ENCODE assay signal across 2 cellular contexts in the genomic region with DNA sequence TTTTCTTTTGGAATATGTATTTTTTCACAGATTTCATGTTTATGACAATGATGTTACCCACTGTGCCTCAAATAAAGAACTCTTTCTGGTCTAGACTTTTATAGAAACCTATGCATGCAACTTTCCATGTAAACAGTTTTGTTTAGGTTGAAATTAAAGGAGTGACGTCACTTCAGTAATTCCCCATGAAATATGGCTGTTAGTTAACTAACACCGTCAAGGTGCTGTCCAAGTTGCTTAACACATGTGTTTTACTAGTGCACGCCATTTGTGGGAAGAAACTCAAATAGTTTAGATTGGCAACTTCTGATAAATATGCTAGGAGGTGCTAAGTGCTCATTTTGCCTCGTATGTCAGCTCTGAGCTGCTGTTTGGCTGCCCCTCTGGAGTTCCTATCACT.
TF ChIP-seq lines count a peak whose summit lies in the region.

No MANE protein-coding gene starts in this region.

TF ChIP-seq in HCT116, 20 proteins besides CTCF, POLR2A, EP300 and RAD21:
- no peak for TF ChIP-seq ZFX (IDR thresholded peaks at IDR 0.05)
- TF ChIP-seq JUND (IDR thresholded peaks at IDR 0.05) = no peak
- TF ChIP-seq ELF1 (IDR thresholded peaks at IDR 0.05; ENCODE audit: borderline replicate concordance, low read depth) = no peak
- TF ChIP-seq YY1 (IDR thresholded peaks at IDR 0.05; ENCODE audit: extremely low read depth, insufficient replicate concordance, low read depth, low read length) = no peak
- no peak for TF ChIP-seq EZH2phosphoT487 (IDR thresholded peaks at IDR 0.05; ENCODE audit: borderline replicate concordance)
- TF ChIP-seq SP1 (IDR thresholded peaks at IDR 0.05; ENCODE audit: low read depth) = no peak
- no peak for TF ChIP-seq FOSL1 (IDR thresholded peaks at IDR 0.05; ENCODE audit: low read depth)
- TF ChIP-seq, protein P1, sequence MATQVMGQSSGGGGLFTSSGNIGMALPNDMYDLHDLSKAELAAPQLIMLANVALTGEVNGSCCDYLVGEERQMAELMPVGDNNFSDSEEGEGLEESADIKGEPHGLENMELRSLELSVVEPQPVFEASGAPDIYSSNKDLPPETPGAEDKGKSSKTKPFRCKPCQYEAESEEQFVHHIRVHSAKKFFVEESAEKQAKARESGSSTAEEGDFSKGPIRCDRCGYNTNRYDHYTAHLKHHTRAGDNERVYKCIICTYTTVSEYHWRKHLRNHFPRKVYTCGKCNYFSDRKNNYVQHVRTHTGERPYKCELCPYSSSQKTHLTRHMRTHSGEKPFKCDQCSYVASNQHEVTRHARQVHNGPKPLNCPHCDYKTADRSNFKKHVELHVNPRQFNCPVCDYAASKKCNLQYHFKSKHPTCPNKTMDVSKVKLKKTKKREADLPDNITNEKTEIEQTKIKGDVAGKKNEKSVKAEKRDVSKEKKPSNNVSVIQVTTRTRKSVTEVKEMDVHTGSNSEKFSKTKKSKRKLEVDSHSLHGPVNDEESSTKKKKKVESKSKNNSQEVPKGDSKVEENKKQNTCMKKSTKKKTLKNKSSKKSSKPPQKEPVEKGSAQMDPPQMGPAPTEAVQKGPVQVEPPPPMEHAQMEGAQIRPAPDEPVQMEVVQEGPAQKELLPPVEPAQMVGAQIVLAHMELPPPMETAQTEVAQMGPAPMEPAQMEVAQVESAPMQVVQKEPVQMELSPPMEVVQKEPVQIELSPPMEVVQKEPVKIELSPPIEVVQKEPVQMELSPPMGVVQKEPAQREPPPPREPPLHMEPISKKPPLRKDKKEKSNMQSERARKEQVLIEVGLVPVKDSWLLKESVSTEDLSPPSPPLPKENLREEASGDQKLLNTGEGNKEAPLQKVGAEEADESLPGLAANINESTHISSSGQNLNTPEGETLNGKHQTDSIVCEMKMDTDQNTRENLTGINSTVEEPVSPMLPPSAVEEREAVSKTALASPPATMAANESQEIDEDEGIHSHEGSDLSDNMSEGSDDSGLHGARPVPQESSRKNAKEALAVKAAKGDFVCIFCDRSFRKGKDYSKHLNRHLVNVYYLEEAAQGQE (IDR thresholded peaks at IDR 0.05; ENCODE audit: low read depth) = no peak
- TF ChIP-seq CBX3 (IDR thresholded peaks at IDR 0.05; ENCODE audit: low read depth) = no peak
- no peak for TF ChIP-seq ATF3 (IDR thresholded peaks at IDR 0.05)
- TF ChIP-seq POLR2AphosphoS5 (IDR thresholded peaks at IDR 0.05; ENCODE audit: low read depth, low read length) = no peak
- no peak for TF ChIP-seq CEBPB (IDR thresholded peaks at IDR 0.05; ENCODE audit: low read depth)
- no peak for TF ChIP-seq ZBTB33 (IDR thresholded peaks at IDR 0.05; ENCODE audit: extremely low read depth, insufficient replicate concordance, low read length)
- TF ChIP-seq TCF7L2 (IDR thresholded peaks at IDR 0.05; ENCODE audit: borderline replicate concordance, extremely low read depth, insufficient read depth, insufficient read length) = no peak
- no peak for TF ChIP-seq EZH2 (IDR thresholded peaks at IDR 0.05)
- no peak for TF ChIP-seq EGR1 (IDR thresholded peaks at IDR 0.05; ENCODE audit: low read depth)
- TF ChIP-seq ZNF274 (IDR thresholded peaks at IDR 0.05; ENCODE audit: low read depth, low read length) = no peak
- TF ChIP-seq SRF (IDR thresholded peaks at IDR 0.05; ENCODE audit: low read depth) = no peak
- no peak for TF ChIP-seq SIN3A (IDR thresholded peaks at IDR 0.05; ENCODE audit: low read depth)

TF ChIP-seq in GM12878, 131 proteins besides CTCF, POLR2A, EP300 and RAD21:
- no peak for TF ChIP-seq TCF7 (IDR thresholded peaks at IDR 0.05; ENCODE audit: borderline replicate concordance)
- 0 out of 2 replicates have a peak, but pooled peaks have one; percentile 42 for TF ChIP-seq ATF7 (IDR thresholded peaks at IDR 0.05; ENCODE audit: low read depth)
